Comparison of ENCODE assay signal across 1 cellular context in genomic region chr6:12529364-12530019, GRCh38.
TF ChIP-seq lines count a peak whose summit lies in the region.

No MANE protein-coding gene starts in this region.

TF ChIP-seq in WTC11, 78 proteins besides CTCF, POLR2A, EP300 and RAD21 (continued from another document):
- TF ChIP-seq, protein P1, sequence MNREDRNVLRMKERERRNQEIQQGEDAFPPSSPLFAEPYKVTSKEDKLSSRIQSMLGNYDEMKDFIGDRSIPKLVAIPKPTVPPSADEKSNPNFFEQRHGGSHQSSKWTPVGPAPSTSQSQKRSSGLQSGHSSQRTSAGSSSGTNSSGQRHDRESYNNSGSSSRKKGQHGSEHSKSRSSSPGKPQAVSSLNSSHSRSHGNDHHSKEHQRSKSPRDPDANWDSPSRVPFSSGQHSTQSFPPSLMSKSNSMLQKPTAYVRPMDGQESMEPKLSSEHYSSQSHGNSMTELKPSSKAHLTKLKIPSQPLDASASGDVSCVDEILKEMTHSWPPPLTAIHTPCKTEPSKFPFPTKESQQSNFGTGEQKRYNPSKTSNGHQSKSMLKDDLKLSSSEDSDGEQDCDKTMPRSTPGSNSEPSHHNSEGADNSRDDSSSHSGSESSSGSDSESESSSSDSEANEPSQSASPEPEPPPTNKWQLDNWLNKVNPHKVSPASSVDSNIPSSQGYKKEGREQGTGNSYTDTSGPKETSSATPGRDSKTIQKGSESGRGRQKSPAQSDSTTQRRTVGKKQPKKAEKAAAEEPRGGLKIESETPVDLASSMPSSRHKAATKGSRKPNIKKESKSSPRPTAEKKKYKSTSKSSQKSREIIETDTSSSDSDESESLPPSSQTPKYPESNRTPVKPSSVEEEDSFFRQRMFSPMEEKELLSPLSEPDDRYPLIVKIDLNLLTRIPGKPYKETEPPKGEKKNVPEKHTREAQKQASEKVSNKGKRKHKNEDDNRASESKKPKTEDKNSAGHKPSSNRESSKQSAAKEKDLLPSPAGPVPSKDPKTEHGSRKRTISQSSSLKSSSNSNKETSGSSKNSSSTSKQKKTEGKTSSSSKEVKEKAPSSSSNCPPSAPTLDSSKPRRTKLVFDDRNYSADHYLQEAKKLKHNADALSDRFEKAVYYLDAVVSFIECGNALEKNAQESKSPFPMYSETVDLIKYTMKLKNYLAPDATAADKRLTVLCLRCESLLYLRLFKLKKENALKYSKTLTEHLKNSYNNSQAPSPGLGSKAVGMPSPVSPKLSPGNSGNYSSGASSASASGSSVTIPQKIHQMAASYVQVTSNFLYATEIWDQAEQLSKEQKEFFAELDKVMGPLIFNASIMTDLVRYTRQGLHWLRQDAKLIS (CRISPR knock-in tag; IDR thresholded peaks at IDR 0.05; ENCODE audit: borderline replicate concordance): no peak
- TF ChIP-seq, protein P2, sequence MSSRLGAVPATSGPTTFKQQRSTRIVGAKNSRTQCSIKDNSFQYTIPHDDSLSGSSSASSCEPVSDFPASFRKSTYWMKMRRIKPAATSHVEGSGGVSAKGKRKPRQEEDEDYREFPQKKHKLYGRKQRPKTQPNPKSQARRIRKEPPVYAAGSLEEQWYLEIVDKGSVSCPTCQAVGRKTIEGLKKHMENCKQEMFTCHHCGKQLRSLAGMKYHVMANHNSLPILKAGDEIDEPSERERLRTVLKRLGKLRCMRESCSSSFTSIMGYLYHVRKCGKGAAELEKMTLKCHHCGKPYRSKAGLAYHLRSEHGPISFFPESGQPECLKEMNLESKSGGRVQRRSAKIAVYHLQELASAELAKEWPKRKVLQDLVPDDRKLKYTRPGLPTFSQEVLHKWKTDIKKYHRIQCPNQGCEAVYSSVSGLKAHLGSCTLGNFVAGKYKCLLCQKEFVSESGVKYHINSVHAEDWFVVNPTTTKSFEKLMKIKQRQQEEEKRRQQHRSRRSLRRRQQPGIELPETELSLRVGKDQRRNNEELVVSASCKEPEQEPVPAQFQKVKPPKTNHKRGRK (CRISPR knock-in tag; IDR thresholded peaks at IDR 0.05; ENCODE audit: borderline replicate concordance): no peak
- no peak for TF ChIP-seq JAZF1 (CRISPR knock-in tag; IDR thresholded peaks at IDR 0.05)
